In the genomic region with DNA sequence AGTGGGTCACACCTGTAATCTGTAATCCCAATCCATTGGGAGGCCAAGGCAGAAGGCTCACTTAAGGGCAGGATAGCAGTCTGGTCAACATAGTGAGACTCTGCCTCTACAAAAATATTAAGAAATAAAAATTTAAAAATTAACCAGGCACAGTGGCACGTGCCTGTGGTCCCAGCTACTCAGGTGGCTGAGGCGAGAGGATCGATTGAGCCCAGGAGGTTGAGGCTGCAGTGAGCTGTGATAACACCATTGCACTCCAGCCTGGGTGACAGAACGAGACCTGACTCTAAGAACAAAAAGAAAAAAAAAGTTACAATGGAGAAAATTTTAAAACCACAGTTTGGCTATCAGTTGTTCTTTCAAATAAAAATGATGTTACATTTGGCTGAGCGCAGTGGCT, we compare ENCODE assay signal across 9 cellular contexts. TPM values are rescaled to one million over a fixed set of nuclear protein-coding genes. Genes with fewer than 3 reads are reported as not detected.
"Had no signal": no experiment of that assay in that cellular context is flagged by ENCODE, and none has a peak within 500 bp of the region (broad histone marks: within the 10 kb centered on the region; RNA-seq: fewer than 3 reads in every experiment).

No MANE protein-coding gene starts in this region.

- FAIRE-seq: H1, H54, HTR-8/SVneo, K562 had no signal

- ATAC-seq: GM23338, K562 had no signal

- H2AFZ ChIP-seq: GM23338 had no signal

- DNase-seq: H9, HCEC 1CT, KG1 had no signal

- H3K4me3 ChIP-seq: GM23338, K562 had no signal

- H3K4me2 ChIP-seq: GM23338 had no signal

RNA-seq across cellular contexts. Expression of a gene that starts 13.4 kb away (rescaled TPM):
- total RNA-seq: HT-29 had no signal
